ENCODE assay signal across 8 cellular contexts in genomic region chr2:11241804-11242203, GRCh38.
"Had no signal": no experiment of that assay in that cellular context is flagged by ENCODE, and none has a peak within 500 bp of the region (broad histone marks: within the 10 kb centered on the region; RNA-seq: fewer than 3 reads in every experiment).

No MANE protein-coding gene starts in this region.

- H3K27ac Mint-ChIP-seq: GM23338, HFFc6 had no signal

- H3K9me3 Mint-ChIP-seq: GM23338, H9, HFFc6 had no signal

- FAIRE-seq: H1, K562 had no signal

- H3K4me1 Mint-ChIP-seq: GM23338 had no signal

- ATAC-seq: GM23338, HCT116 had no signal

- H3K4me3 ChIP-seq: GM23338, K562 had no signal

- H3K4me3 Mint-ChIP-seq: GM23338, H9, HFFc6 had no signal

- DNase-seq: H9, HFFc6, IMR-90, KG1 had no signal
